23 cellular contexts compared by ENCODE assay signal in the genomic region with DNA sequence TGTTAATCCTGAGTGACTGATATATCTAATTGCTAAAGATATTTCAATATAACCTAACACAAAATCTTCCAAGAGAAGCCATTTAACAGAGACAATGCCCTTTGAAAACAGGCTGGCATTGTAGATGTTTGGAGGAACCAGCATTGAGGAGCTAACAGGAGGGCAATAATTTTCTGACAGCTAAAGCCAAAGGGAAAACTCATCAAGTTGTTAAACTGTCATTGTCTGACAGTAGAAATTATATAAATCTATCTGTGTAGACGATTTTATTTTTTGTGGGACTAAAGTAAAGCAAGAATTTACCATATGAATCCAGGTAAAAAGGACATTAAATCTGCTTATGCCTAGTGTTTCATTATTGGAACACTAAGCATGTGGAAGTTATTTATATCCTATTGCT.
"Had no signal": no experiment of that assay in that cellular context is flagged by ENCODE, and none has a peak within 500 bp of the region (broad histone marks: within the 10 kb centered on the region; RNA-seq: fewer than 3 reads in every experiment).

No MANE protein-coding gene starts in this region.

- H3K36me3 ChIP-seq: stomach, suprapubic skin, thoracic aorta, tibial artery, tibial nerve, transverse colon, upper lobe of left lung, upper lobe of right lung, uterus, vagina had no signal

- H3K4me1 ChIP-seq: stomach, suprapubic skin, testis, tibial artery, tibial nerve, transverse colon, upper lobe of left lung, upper lobe of right lung, uterus, vagina had no signal

- H3K9me3 ChIP-seq: stomach, suprapubic skin, testis, thoracic aorta, tibial artery, tibial nerve, transverse colon, upper lobe of left lung, upper lobe of right lung, uterus, vagina had no signal

- H3K27ac ChIP-seq: stomach, suprapubic skin, testis, thoracic aorta, tibial artery, tibial nerve, transverse colon, upper lobe of left lung, upper lobe of right lung, uterus, vagina had no signal

- H3K27me3 ChIP-seq: stomach, suprapubic skin, testis, tibial artery, tibial nerve, transverse colon, upper lobe of left lung, upper lobe of right lung, uterus, vagina had no signal

- H3K4me3 ChIP-seq: stomach, suprapubic skin, testis, thoracic aorta, tibial artery, tibial nerve, transverse colon, upper lobe of left lung, upper lobe of right lung, uterus, vagina had no signal

- DNase-seq: stimulated activated CD4-positive, alpha-beta T cell treated with anti-CD3 and anti-CD28 coated beads, Interleukin-2, amount 100 ng/mL, for 48 hours; stimulated activated CD4-positive, alpha-beta T cell treated with anti-CD3 and anti-CD28 coated beads, Interleukin-4, amount 100 ng/mL, for 1 hour; stimulated activated CD4-positive, alpha-beta T cell treated with anti-CD3 and anti-CD28 coated beads, Interleukin-4, amount 100 ng/mL, for 24 hours; stimulated activated CD4-positive, alpha-beta T cell treated with anti-CD3 and anti-CD28 coated beads, Interleukin-4, amount 100 ng/mL, for 4 hours; stimulated activated CD8-positive, alpha-beta memory T cell treated with anti-CD3 and anti-CD28 coated beads, Interleukin-4, amount 100 ng/mL, for 48 hours; stimulated activated naive B cell treated with anti-CD40 and anti-IgM and Interleukin-4, amounts not matched to agents 10 μg/mL and 1 μg/mL and 100 μg/mL, for 72 hours; stimulated activated naive CD4-positive, alpha-beta T cell; stimulated activated naive CD4-positive, alpha-beta T cell treated with Interleukin-2 at 50 U/mL for 16 hours; stimulated activated naive CD8-positive, alpha-beta T cell treated with anti-CD3 and anti-CD28 coated beads, Interleukin-15, amount 100 ng/mL, for 72 hours; stimulated activated naive CD8-positive, alpha-beta T cell treated with anti-CD3 and anti-CD28 coated beads, Interleukin-15, Interleukin-2, amounts not matched to agents 100 U/mL and 50 U/mL, for 24 hours; stomach; substantia nigra; testis; tibial artery; transverse colon; trophoblast cell; upper lobe of left lung; upper lobe of right lung; uterus had no signal
